10 cellular contexts compared by ENCODE assay signal in genomic region chr16:30068333-30068732, GRCh38. TPM values are rescaled to one million over a fixed set of nuclear protein-coding genes. Genes with fewer than 3 reads are reported as not detected.
A peak's percentile ranks its signal among the peaks of the same experiment; 100 is the strongest.
DNase-seq lines count a peak whose midpoint lies in the region; ATAC-seq, FAIRE-seq and TF ChIP-seq lines count a peak whose summit lies in the region.
"Had no signal": no experiment of that assay in that cellular context is flagged by ENCODE, and none has a peak within 500 bp of the region (broad histone marks: within the 10 kb centered on the region; RNA-seq: fewer than 3 reads in every experiment).

No MANE protein-coding gene starts in this region.

- H3K36me3 ChIP-seq in HEK293 (ENCODE audit: control insufficient read depth in 2 of 2, insufficient read depth in 1 of 2, low read length in 2 of 2): peaks cover 42 to 68% of the 10 kb centered on the region in 2 experiments; a peak in 2 of 3 replicates
- peaks cover 30 to 32% of the 10 kb centered on the region in 2 experiments for H3K36me3 ChIP-seq in GM12878 (ENCODE audit: control insufficient read depth in 2 of 2, insufficient read depth in 2 of 2, low read length in 1 of 2)
- peaks cover 64% of the 10 kb centered on the region for H3K36me3 ChIP-seq in neutrophil
- H3K36me3 ChIP-seq in mesendoderm (ENCODE audit: control insufficient read depth, insufficient read depth, low read length): peaks cover 24% of the 10 kb centered on the region
- H3K36me3 ChIP-seq: ovary had no signal

- intact Hi-C loops in GM12878 (cut with micrococcal nuclease; ENCODE audit: unreplicated experiment): no loop called here

- no peak for TF ChIP-seq POLR2A in GM12878 (IDR thresholded peaks at IDR 0.05; ENCODE audit: low read depth, low read length)

- no peak for TF ChIP-seq RAD21 in GM12878 (IDR thresholded peaks at IDR 0.05; ENCODE audit: insufficient read depth, low read depth, low read length)

- no peak overlapping the region for H2AFZ ChIP-seq in GM12878 (ENCODE audit: control insufficient read depth, low read depth, low read length)

- H3K18ac ChIP-seq in mesendoderm (ENCODE audit: low read length): no peak overlapping the region

- H3K9me3 ChIP-seq in HEK293 (ENCODE audit: control insufficient read depth, insufficient read depth, low read depth, low read length) (no peaks in the 10 kb centered on the region), GM12878 (replicated peaks; ENCODE audit: control insufficient read depth, insufficient read depth, low read length) (no peaks in the 10 kb centered on the region), neutrophil (no peaks in the 10 kb centered on the region)
- H3K9me3 ChIP-seq: ovary had no signal

- no peak overlapping the region for H4K5ac ChIP-seq in mesendoderm (ENCODE audit: low read length)

- POLR2A ChIA-PET in HEK293 (lab: Yijun Ruan, JAX) (interaction anchor here (1.2 kb wide), 1 partner anchor 36 kb away, joined by 3 read pairs; no protein-coding TSS in a partner anchor), GM12878 (lab: Charles Lee) (interaction anchor here (0.6 to 1.2 kb wide), 3 partner anchors 13 to 566 kb away, joined by 3 to 4 read pairs (median 3); no protein-coding TSS in a partner anchor)

- no peak overlapping the region for H2AK5ac ChIP-seq in mesendoderm (ENCODE audit: low read length)

- H2BK120ac ChIP-seq in mesendoderm (ENCODE audit: low read depth, low read length): no peak overlapping the region

- peaks cover 68% of the 10 kb centered on the region for H3K79me2 ChIP-seq in GM12878 (ENCODE audit: control insufficient read depth, insufficient read depth, low read length)
- peaks cover 25% of the 10 kb centered on the region for H3K79me2 ChIP-seq in mesendoderm (ENCODE audit: control insufficient read depth, insufficient read depth, low read length)

- H4K8ac ChIP-seq in mesendoderm (ENCODE audit: low read depth, low read length): no peak overlapping the region

- DNase-seq in AG10803 (ENCODE audit: low read depth): no peak
- no peak for DNase-seq in GM12878 (ENCODE audit: low read depth, low spot score)
- DNase-seq in GF-D8 (lab: John Stamatoyannopoulos, UW): no peak
- DNase-seq in mesendoderm: no peak
- no peak for DNase-seq in activated CD4-positive, alpha-beta T cell treated with anti-CD3 and anti-CD28 coated beads for 48 hours
- DNase-seq in GM19239 (ENCODE audit: insufficient read length, low spot score): no peak
- DNase-seq: cerebellar nuclear complex, ovary had no signal

- no peak overlapping the region for H2BK5ac ChIP-seq in mesendoderm (ENCODE audit: low read length)

- SMC1A ChIA-PET in GM12878 (lab: Charles Lee; ENCODE audit: uncharacterized antibody, unreplicated experiment): no interaction called here

- H3K4me2 ChIP-seq in GM12878 (ENCODE audit: control insufficient read depth, insufficient read depth) (peak overlapping the region; percentile 66), mesendoderm (ENCODE audit: low read length) (no peak overlapping the region)

- H3K9ac ChIP-seq in GM12878 (ENCODE audit: control insufficient read depth, insufficient read depth, low read length) (peak overlapping the region; percentile 93; the same call in 1 of the 2 replicates), mesendoderm (ENCODE audit: low read length) (no peak overlapping the region)

- BruUV-seq in GM12878 (replicated peaks; lab: Mats Ljungman, UMichigan): no TSS peak

- TF ChIP-seq EP300 in GM12878 (IDR thresholded peaks at IDR 0.05; ENCODE audit: borderline replicate concordance in 1 of 2, control insufficient read depth in 1 of 2, low read depth in 2 of 2, low read length in 2 of 2): no peak

- TF ChIP-seq CTCF in AG10803 (conservative IDR thresholded peaks at IDR 0.05; ENCODE audit: low read length): no peak
- no peak for TF ChIP-seq CTCF in HEK293 (tag by site-specific recombination; IDR thresholded peaks at IDR 0.05)
- TF ChIP-seq CTCF in GM12878 (IDR thresholded peaks at IDR 0.05 in 2 of 3, conservative IDR thresholded peaks at IDR 0.05 in 1 of 3; ENCODE audit: control insufficient read depth in 2 of 3, extremely low read depth in 1 of 3, insufficient read depth in 1 of 3, low read depth in 3 of 3, low read length in 3 of 3): no peak
- TF ChIP-seq CTCF in neutrophil (IDR thresholded peaks at IDR 0.05): no peak

- FAIRE-seq in GM12878 (lab: Jason Lieb, UNC) (no peak), GM19239 (lab: Jason Lieb, UNC) (no peak)

- H3K27ac ChIP-seq in HEK293 (ENCODE audit: extremely low read depth, low read depth, low read length): no peak overlapping the region
- H3K27ac ChIP-seq in GM12878 (ENCODE audit: control insufficient read depth, insufficient read depth): no peak overlapping the region
- H3K27ac ChIP-seq in neutrophil: peak overlapping the region; percentile 66
- no peak overlapping the region for H3K27ac ChIP-seq in mesendoderm (ENCODE audit: low read depth, low read length)
- H3K27ac ChIP-seq: ovary had no signal

- H3K27me3 ChIP-seq in GM12878 (replicated peaks in 1 of 2; ENCODE audit: control insufficient read depth in 2 of 2, insufficient read depth in 2 of 2, low read length in 1 of 2) (no peaks in the 10 kb centered on the region), neutrophil (no peaks in the 10 kb centered on the region), mesendoderm (ENCODE audit: insufficient read depth, low read length, poor library complexity) (no peaks in the 10 kb centered on the region)
- H3K27me3 ChIP-seq: ovary had no signal

- RAD21 ChIA-PET in GM12878 (lab: Charles Lee; ENCODE audit: unreplicated experiment): no interaction called here

- H3K23ac ChIP-seq in mesendoderm (ENCODE audit: low read length): no peak overlapping the region

- WGBS in GM12878 (ENCODE audit: insufficient coverage, insufficient replicate concordance, low lambda C conversion rate, missing lambda C conversion rate): 88% methylated on average over 9 of the region's 9 CpGs
- WGBS in mesendoderm (ENCODE audit: extremely low coverage, insufficient coverage, low lambda C conversion rate): no CpG with 5 or more reads among the region's 9 CpGs

- H3K4ac ChIP-seq in mesendoderm (ENCODE audit: low read depth, low read length): no peak overlapping the region

- H3K56ac ChIP-seq in mesendoderm (ENCODE audit: low read length): no peak overlapping the region

- CTCF ChIA-PET in HEK293 (lab: Yijun Ruan, JAX): interaction anchor here (0.7 to 3.6 kb wide), 4 partner anchors 13 to 26 kb away, joined by 3 to 25 read pairs (median 6); partner anchors contain the start of gene TBX6
- CTCF ChIA-PET in GM12878 (lab: Yijun Ruan, JAX): interaction anchor here (6.1 to 8.5 kb wide), 2 partner anchors 14 to 24 kb away, joined by 51 to 77 read pairs; partner anchors contain the start of gene TBX6

- H3K4me1 ChIP-seq in HEK293 (ENCODE audit: control insufficient read depth, insufficient read depth, low read length) (peaks cover 2% of the 10 kb centered on the region; the same call in 1 of the 2 replicates), GM12878 (ENCODE audit: control insufficient read depth, insufficient read depth, low read length) (peaks cover 27% of the 10 kb centered on the region), neutrophil (ENCODE audit: control insufficient read depth in 1 of 2, insufficient read depth in 1 of 2, low read depth in 1 of 2, low read length in 1 of 2) (peaks cover 54 to 65% of the 10 kb centered on the region in 2 experiments), mesendoderm (ENCODE audit: control insufficient read depth, low read depth, low read length) (peaks cover 11% of the 10 kb centered on the region)

- in situ Hi-C loops in GM12878 (cut with MboI): no loop called here

- ATAC-seq in GM12878: no peak

- H4K20me1 ChIP-seq in GM12878 (ENCODE audit: control insufficient read depth, insufficient read depth): peaks cover 24% of the 10 kb centered on the region

- H3K4me3 ChIP-seq in AG10803 (ENCODE audit: low read length) (peak overlapping the region; percentile 31), HEK293 (ENCODE audit: low read depth, low read length) (no peak overlapping the region), GM12878 (peak overlapping the region; percentile 49; the same call in 1 of the 2 replicates), neutrophil (ENCODE audit: low read depth in 1 of 2, low read length in 1 of 2) (peak overlapping the region in 1 of 2 experiments; percentile 96), mesendoderm (ENCODE audit: low read length) (no peak overlapping the region)
- H3K4me3 ChIP-seq: ovary had no signal

- no peak overlapping the region for H2BK15ac ChIP-seq in mesendoderm (replicated peaks; ENCODE audit: low read depth)

- H3K79me1 ChIP-seq in mesendoderm (ENCODE audit: low read length): peaks cover 28% of the 10 kb centered on the region

RNA-seq across cellular contexts. Expression of gene ALDOA, which starts 2.8 kb away (rescaled TPM):
- total RNA-seq in GM12878 (2013; cell fraction: nucleolus; rRNA removed): 235 and 245 TPM in 2 replicates
- 1,247 and 1,393 TPM in 2 replicates for total RNA-seq in GM12878 (2014; rRNA removed)
- 804 and 922 TPM in 2 replicates for total RNA-seq in GM12878 (2014; rRNA removed; fragmentation: Illumina TruSeq; extraction: Trizol)
- 1,355 and 1,356 TPM in 2 replicates for total RNA-seq in GM12878 (2021)
- polyA plus RNA-seq in GM12878 (2011; ENCODE audit: low read depth): 1,146 TPM
- 672 and 1,081 TPM in 2 replicates for polyA plus RNA-seq in GM12878 (2011; rRNA removed)
- polyA plus RNA-seq in GM12878 (2011; cell fraction: cytosol; rRNA removed): 1,688 and 1,856 TPM in 2 replicates
- polyA plus RNA-seq in GM12878 (2011; cell fraction: nucleus; rRNA removed): 1,192 and 1,238 TPM in 2 replicates
- 1,728 and 2,147 TPM in 2 replicates for polyA plus RNA-seq in GM12878 (2012)
- 300 and 751 TPM in 2 replicates for polyA plus RNA-seq in GM12878 (2014; fragmentation: Illumina TruSeq; extraction: Trizol)
- 100 to 1,000 TPM; 218 to 335 TPM for polyA plus RNA-seq in GM12878 (2014; fragmentation: Nextera tagmentation; extraction: Ambion mirVana)
- 1,109 and 1,522 TPM in 2 replicates for polyA plus RNA-seq in GM12878 (2014; rRNA removed)
- 1,000 to 10,000 TPM; 2,119 to 2,339 TPM for polyA plus RNA-seq in GM12878 (2016; fragmentation: Nextera tagmentation; extraction: Ambion mirVana)
- 879 and 1,597 TPM in 2 replicates for polyA minus RNA-seq in GM12878 (2011; rRNA and poly(A)+ RNA removed)
- 780 and 912 TPM in 2 replicates for polyA minus RNA-seq in GM12878 (2011; cell fraction: cytosol; rRNA and poly(A)+ RNA removed)
- polyA minus RNA-seq in GM12878 (2011; cell fraction: nucleus; rRNA and poly(A)+ RNA removed): 308 and 419 TPM in 2 replicates
- 759 TPM for polyA plus RNA-seq in mesendoderm (2013, experiment 1 of 2)
- polyA plus RNA-seq in mesendoderm (2013, experiment 2 of 2): 778 TPM

RNA-seq across cellular contexts. Expression of gene PPP4C, which starts 7.5 kb away (rescaled TPM):
- total RNA-seq in GM12878 (2013; cell fraction: nucleolus; rRNA removed): 25.0 and 30.4 TPM in 2 replicates
- total RNA-seq in GM12878 (2014; rRNA removed) (93.4 and 118 TPM in 2 replicates), GM12878 (2014; rRNA removed; fragmentation: Illumina TruSeq; extraction: Trizol) (63.9 and 75.0 TPM in 2 replicates), GM12878 (2021) (130 and 132 TPM in 2 replicates)
- polyA plus RNA-seq in GM12878 (2011; ENCODE audit: low read depth): 59.0 TPM
- polyA plus RNA-seq in GM12878 (2011; rRNA removed) (73.0 and 143 TPM in 2 replicates), GM12878 (2014; fragmentation: Illumina TruSeq; extraction: Trizol) (34.5 and 83.7 TPM in 2 replicates), GM12878 (2014; fragmentation: Nextera tagmentation; extraction: Ambion mirVana) (10 to 100 TPM in 1 of 2 experiments, 1 to 10 TPM in 1; 2.7 to 18.8 TPM), GM12878 (2014; rRNA removed) (165 and 178 TPM in 2 replicates), GM12878 (2016; fragmentation: Nextera tagmentation; extraction: Ambion mirVana) (100 to 1,000 TPM; 194 to 240 TPM)
- polyA plus RNA-seq in GM12878 (2011; cell fraction: cytosol; rRNA removed): 224 and 278 TPM in 2 replicates
- polyA plus RNA-seq in GM12878 (2011; cell fraction: nucleus; rRNA removed): 130 and 151 TPM in 2 replicates
- polyA plus RNA-seq in GM12878 (2012): 94.4 and 102 TPM in 2 replicates
- polyA minus RNA-seq in GM12878 (2011; rRNA and poly(A)+ RNA removed): 341 and 402 TPM in 2 replicates
- polyA minus RNA-seq in GM12878 (2011; cell fraction: cytosol; rRNA and poly(A)+ RNA removed): 82.1 and 104 TPM in 2 replicates
- 27.3 and 42.2 TPM in 2 replicates for polyA minus RNA-seq in GM12878 (2011; cell fraction: nucleus; rRNA and poly(A)+ RNA removed)
- 94.2 TPM for polyA plus RNA-seq in mesendoderm (2013, experiment 1 of 2)
- polyA plus RNA-seq in mesendoderm (2013, experiment 2 of 2): 93.5 TPM

RNA-seq across cellular contexts. Expression of gene TBX6, which starts 23.4 kb away (rescaled TPM):
- total RNA-seq in GM12878 (2013; cell fraction: nucleolus; rRNA removed): 3.5 and 5.1 TPM in 2 replicates
- total RNA-seq in GM12878 (2014; rRNA removed) (0.40 and 0.44 TPM in 2 replicates), GM12878 (2014; rRNA removed; fragmentation: Illumina TruSeq; extraction: Trizol) (0.09 and 0.18 TPM in 2 replicates), GM12878 (2021) (0.54 and 1.0 TPM in 2 replicates)
- 0.35 TPM for polyA plus RNA-seq in GM12878 (2011; ENCODE audit: low read depth)
- polyA plus RNA-seq in GM12878 (2011; rRNA removed) (0.19 and 0.39 TPM in 2 replicates), GM12878 (2014; fragmentation: Illumina TruSeq; extraction: Trizol) (0.24 TPM in 1 of 2 replicates, not detected in the other), GM12878 (2014; fragmentation: Nextera tagmentation; extraction: Ambion mirVana) (not detected), GM12878 (2014; rRNA removed) (0.20 and 0.90 TPM in 2 replicates), GM12878 (2016; fragmentation: Nextera tagmentation; extraction: Ambion mirVana) (under 1 TPM; 0.08 to 0.15 TPM)
- 0.49 and 0.57 TPM in 2 replicates for polyA plus RNA-seq in GM12878 (2011; cell fraction: cytosol; rRNA removed)
- 2.5 and 2.6 TPM in 2 replicates for polyA plus RNA-seq in GM12878 (2011; cell fraction: nucleus; rRNA removed)
- polyA plus RNA-seq in GM12878 (2012): 1.3 and 1.7 TPM in 2 replicates
- polyA minus RNA-seq in GM12878 (2011; rRNA and poly(A)+ RNA removed): 1.1 TPM in 1 of 2 replicates, not detected in the other
- not detected in 2 replicates for polyA minus RNA-seq in GM12878 (2011; cell fraction: cytosol; rRNA and poly(A)+ RNA removed)
- polyA minus RNA-seq in GM12878 (2011; cell fraction: nucleus; rRNA and poly(A)+ RNA removed): 1.3 and 1.8 TPM in 2 replicates
- polyA plus RNA-seq in mesendoderm (2013, experiment 1 of 2): 2.4 TPM
- 2.1 TPM for polyA plus RNA-seq in mesendoderm (2013, experiment 2 of 2)

RNA-seq across cellular contexts. Expression of gene YPEL3, which starts 27.7 kb away (rescaled TPM):
- total RNA-seq in GM12878 (2013; cell fraction: nucleolus; rRNA removed): 16.5 and 18.6 TPM in 2 replicates
- total RNA-seq in GM12878 (2014; rRNA removed): 7.5 and 11.5 TPM in 2 replicates
- total RNA-seq in GM12878 (2014; rRNA removed; fragmentation: Illumina TruSeq; extraction: Trizol): 5.1 and 5.3 TPM in 2 replicates
- 13.3 and 13.8 TPM in 2 replicates for total RNA-seq in GM12878 (2021)
- 17.1 TPM for polyA plus RNA-seq in GM12878 (2011; ENCODE audit: low read depth)
- polyA plus RNA-seq in GM12878 (2011; rRNA removed): 7.3 and 12.7 TPM in 2 replicates
- 23.5 and 24.7 TPM in 2 replicates for polyA plus RNA-seq in GM12878 (2011; cell fraction: cytosol; rRNA removed)
- 30.2 and 30.8 TPM in 2 replicates for polyA plus RNA-seq in GM12878 (2011; cell fraction: nucleus; rRNA removed)
- polyA plus RNA-seq in GM12878 (2012): 59.4 and 63.5 TPM in 2 replicates
- polyA plus RNA-seq in GM12878 (2014; fragmentation: Illumina TruSeq; extraction: Trizol): 1.6 and 6.2 TPM in 2 replicates
- 1 to 10 TPM; 1.3 to 3.1 TPM for polyA plus RNA-seq in GM12878 (2014; fragmentation: Nextera tagmentation; extraction: Ambion mirVana)
- polyA plus RNA-seq in GM12878 (2014; rRNA removed): 18.0 and 25.0 TPM in 2 replicates
- polyA plus RNA-seq in GM12878 (2016; fragmentation: Nextera tagmentation; extraction: Ambion mirVana): 10 to 100 TPM; 19.1 to 22.0 TPM
- 5.0 and 8.5 TPM in 2 replicates for polyA minus RNA-seq in GM12878 (2011; rRNA and poly(A)+ RNA removed)
- 4.7 and 4.9 TPM in 2 replicates for polyA minus RNA-seq in GM12878 (2011; cell fraction: cytosol; rRNA and poly(A)+ RNA removed)
- 6.9 and 12.4 TPM in 2 replicates for polyA minus RNA-seq in GM12878 (2011; cell fraction: nucleus; rRNA and poly(A)+ RNA removed)
- polyA plus RNA-seq in mesendoderm (2013, experiment 1 of 2): 26.3 TPM
- polyA plus RNA-seq in mesendoderm (2013, experiment 2 of 2): 26.0 TPM

RNA-seq across cellular contexts. Expression of gene TLCD3B, which starts 37.3 kb away (rescaled TPM):
- total RNA-seq in GM12878 (2013; cell fraction: nucleolus; rRNA removed): 0.76 TPM in 1 of 2 replicates, not detected in the other
- total RNA-seq in GM12878 (2014; rRNA removed) (0.22 TPM in 1 of 2 replicates, not detected in the other), GM12878 (2014; rRNA removed; fragmentation: Illumina TruSeq; extraction: Trizol) (0.13 TPM in 1 of 2 replicates, not detected in the other), GM12878 (2021) (0.29 and 0.51 TPM in 2 replicates)
- polyA plus RNA-seq in GM12878 (2011; ENCODE audit: low read depth): 0.29 TPM
- polyA plus RNA-seq in GM12878 (2011; rRNA removed) (0.08 and 0.12 TPM in 2 replicates), GM12878 (2014; fragmentation: Illumina TruSeq; extraction: Trizol) (0.35 TPM in 1 of 2 replicates, not detected in the other), GM12878 (2014; fragmentation: Nextera tagmentation; extraction: Ambion mirVana) (under 1 TPM in 1 of 2 experiments, not detected in 1; 0.05 TPM), GM12878 (2014; rRNA removed) (0.22 and 0.28 TPM in 2 replicates), GM12878 (2016; fragmentation: Nextera tagmentation; extraction: Ambion mirVana) (not detected)
- 0.10 and 0.20 TPM in 2 replicates for polyA plus RNA-seq in GM12878 (2011; cell fraction: cytosol; rRNA removed)
- polyA plus RNA-seq in GM12878 (2011; cell fraction: nucleus; rRNA removed): 1.4 and 1.6 TPM in 2 replicates
- 0.43 and 0.46 TPM in 2 replicates for polyA plus RNA-seq in GM12878 (2012)
- 0.26 and 0.29 TPM in 2 replicates for polyA minus RNA-seq in GM12878 (2011; rRNA and poly(A)+ RNA removed)
- not detected in 2 replicates for polyA minus RNA-seq in GM12878 (2011; cell fraction: cytosol; rRNA and poly(A)+ RNA removed)
- polyA minus RNA-seq in GM12878 (2011; cell fraction: nucleus; rRNA and poly(A)+ RNA removed): not detected in 2 replicates
- 3.4 TPM for polyA plus RNA-seq in mesendoderm (2013, experiment 1 of 2)
- polyA plus RNA-seq in mesendoderm (2013, experiment 2 of 2): 3.9 TPM
- polyA plus RNA-seq: ovary had no signal

Comparison
In these comparisons a context has a peak if more than half of its experiments do, and no peak if none do; other contexts are left out.
1. H3K4me3 ChIP-seq: peak in AG10803 (single experiment) and GM12878 (single experiment); none in HEK293 (single experiment) and mesendoderm (single experiment).